ENCODE assay signal across 8 cellular contexts in genomic region chr10:121927841-121928527, GRCh38. TPM values are rescaled to one million over a fixed set of nuclear protein-coding genes. Genes with fewer than 3 reads are reported as not detected.
DNase-seq lines count a peak whose midpoint lies in the region; ATAC-seq, FAIRE-seq and TF ChIP-seq lines count a peak whose summit lies in the region.

Gene ATE1 (minus strand): TSS chr10:121928031. CDS start chr10:121927949, 82 bp downstream.

- no peaks in the 10 kb centered on the region; a peak in 1 of 5 replicates for H3K27me3 ChIP-seq in HepG2 (ENCODE audit: control insufficient read depth in 1 of 2, insufficient read depth in 2 of 2, low read length in 2 of 2)

- H3K27ac ChIP-seq in HepG2 (ENCODE audit: extremely low read length, insufficient read depth, low read length) = peak within 1 kb of the TSS; percentile 95

- ATAC-seq in GM19328 (IDR thresholded peaks at IDR 0.05; ENCODE audit: unreplicated experiment) (peak; percentile 84), HG03469 (IDR thresholded peaks at IDR 0.05; ENCODE audit: unreplicated experiment) (peak; percentile 81), HepG2 (peak; percentile 91)

- TF ChIP-seq CTCF in HepG2 (CRISPR knock-in tag; IDR thresholded peaks at IDR 0.05) = peak; percentile 51

- no peak within 1 kb of the TSS for H2AFZ ChIP-seq in HepG2 (ENCODE audit: low read length)

- CTCF ChIA-PET in HepG2 (lab: Yijun Ruan, JAX; ENCODE audit: low intra/inter-chr PET ratio, low total read pairs) = no interaction called here

- peak in 1 of 2 experiments; percentile 37; a peak in 2 of 4 replicates for TF ChIP-seq EP300 in HepG2 (IDR thresholded peaks at IDR 0.05; ENCODE audit: low read depth in 2 of 2, low read length in 2 of 2)
- TF ChIP-seq EP300 in HepG2 (CRISPR knock-in tag; IDR thresholded peaks at IDR 0.05; ENCODE audit: borderline replicate concordance) = no peak

- DNase-seq in C1 segment of cervical spinal cord (lab: John Stamatoyannopoulos, UW) (peak; percentile 9 to 91 (median 82)), NCI-H748 (lab: John Stamatoyannopoulos, UW; ENCODE audit: unreplicated experiment) (peak; percentile 92), dermis blood vessel endothelial cell (peak; percentile 94), HepG2 (ENCODE audit: low spot score) (peak; percentile 88)
- peak; percentile 79 to 83 for DNase-seq in activated CD4-positive, alpha-beta T cell treated with anti-CD3 and anti-CD28 coated beads, Interleukin-2, amount 50 U/mL, for 48 hours
- DNase-seq in stimulated activated CD4-positive, alpha-beta T cell treated with anti-CD3 and anti-CD28 coated beads, Interleukin-2, amount 100 ng/mL, for 48 hours = peak; percentile 75 to 77

- in situ Hi-C loops in HepG2 (cut with HindIII; ENCODE audit: extremely low pct_ligation_motif_present, low pct_unique_long_range_greater_than_20kb) = no loop called here

- BruUV-seq in HepG2 (replicated peaks; lab: Mats Ljungman, UMichigan) = no TSS peak

- peak within 1 kb of the TSS; percentile 91 to 98 (median 98) for H3K4me3 ChIP-seq in HepG2 (replicated peaks in 1 of 3; ENCODE audit: insufficient read depth in 1 of 3, low read depth in 2 of 3, low read length in 3 of 3)

- no peaks in the 10 kb centered on the region for H4K20me1 ChIP-seq in HepG2 (ENCODE audit: insufficient read depth, low read length)

- peak; percentile 81 to 91 for TF ChIP-seq POLR2A in HepG2 (IDR thresholded peaks at IDR 0.05; ENCODE audit: insufficient read depth in 1 of 2, low read depth in 2 of 2, low read length in 2 of 2)

- no peaks in the 10 kb centered on the region for H3K36me3 ChIP-seq in HepG2 (replicated peaks in 1 of 2; ENCODE audit: control insufficient read depth in 1 of 2, insufficient read depth in 2 of 2, low read length in 2 of 2)

- FAIRE-seq in HepG2 (lab: Jason Lieb, UNC) = no peak

- peak within 1 kb of the TSS; percentile 75 for H3K4me2 ChIP-seq in HepG2 (ENCODE audit: low read depth, low read length)

- no peaks in the 10 kb centered on the region for H3K9me3 ChIP-seq in HepG2 (ENCODE audit: low read length)

- POLR2A ChIA-PET in HepG2 (lab: Yijun Ruan, JAX) = interaction anchor here (0.6 to 2.7 kb wide), 13 partner anchors 8 to 185 kb away, joined by 3 to 21 read pairs (median 5); partner anchors contain the start of gene NSMCE4A

- peaks cover 46% of the 10 kb centered on the region for H3K79me2 ChIP-seq in HepG2 (ENCODE audit: insufficient read depth, low read length)

- intact Hi-C loops in HepG2 (cut with micrococcal nuclease; ENCODE audit: unreplicated experiment) = loop anchor here (5.0 kb wide), 2 partner anchors 124 to 184 kb away; no protein-coding TSS in a partner anchor

- WGBS in HepG2 (ENCODE audit: low lambda C conversion rate) = 0% methylated on average over 17 of the region's 87 CpGs

- H3K4me1 ChIP-seq in HepG2 (ENCODE audit: insufficient read depth, low read length) = peaks cover 53% of the 10 kb centered on the region

- peak; percentile 39; the same call in 1 of the 2 replicates for TF ChIP-seq RAD21 in HepG2 (CRISPR knock-in tag; IDR thresholded peaks at IDR 0.05)

- H3K9ac ChIP-seq in HepG2 (ENCODE audit: insufficient read depth, low read depth, low read length) = peak within 1 kb of the TSS; percentile 97

TF ChIP-seq in HepG2, 621 proteins besides CTCF, POLR2A, EP300 and RAD21 (continues in another document):
- 0 out of 2 replicates have a peak, but pooled peaks have one; percentile 15 for TF ChIP-seq KDM6A (CRISPR knock-in tag; IDR thresholded peaks at IDR 0.05; ENCODE audit: low read depth)
- peak; percentile 96 for TF ChIP-seq RBFOX2 (IDR thresholded peaks at IDR 0.05; ENCODE audit: low read depth, low read length)
- 0 out of 2 replicates have a peak, but pooled peaks have one; percentile 24 for TF ChIP-seq ZNF850 (CRISPR knock-in tag; conservative IDR thresholded peaks at IDR 0.05)
- TF ChIP-seq ZNF33B (CRISPR knock-in tag; IDR thresholded peaks at IDR 0.05) = 0 out of 2 replicates have a peak, but pooled peaks have one; percentile 38
- TF ChIP-seq RORA (CRISPR knock-in tag; IDR thresholded peaks at IDR 0.05) = no peak
- TF ChIP-seq ZFYVE20 (CRISPR knock-in tag; IDR thresholded peaks at IDR 0.05; ENCODE audit: borderline replicate concordance, low read depth) = no peak
- peak; percentile 92 for TF ChIP-seq GABPB1 (CRISPR knock-in tag; IDR thresholded peaks at IDR 0.05)
- TF ChIP-seq ZSCAN21 (CRISPR knock-in tag; IDR thresholded peaks at IDR 0.05; ENCODE audit: borderline replicate concordance) = peak; percentile 82
- peak; percentile 40; the same call in 1 of the 2 replicates for TF ChIP-seq TARDBP (CRISPR knock-in tag; IDR thresholded peaks at IDR 0.05)
- no peak for TF ChIP-seq ZBTB26 (CRISPR knock-in tag; IDR thresholded peaks at IDR 0.05; ENCODE audit: borderline replicate concordance)
- TF ChIP-seq ZNF670 (CRISPR knock-in tag; IDR thresholded peaks at IDR 0.05; ENCODE audit: borderline replicate concordance) = peak; percentile 68; the same call in 1 of the 2 replicates
- no peak for TF ChIP-seq ZNF879 (CRISPR knock-in tag; IDR thresholded peaks at IDR 0.05)
- TF ChIP-seq MED1 (CRISPR knock-in tag; IDR thresholded peaks at IDR 0.05) = peak; percentile 32
- TF ChIP-seq ZNF615 (CRISPR knock-in tag; IDR thresholded peaks at IDR 0.05; ENCODE audit: borderline replicate concordance) = 0 out of 2 replicates have a peak, but pooled peaks have one; percentile 31
- TF ChIP-seq KLF6 (CRISPR knock-in tag; IDR thresholded peaks at IDR 0.05) = peak; percentile 41; the same call in 1 of the 2 replicates
- TF ChIP-seq BCL3 (CRISPR knock-in tag; IDR thresholded peaks at IDR 0.05) = peak; percentile 74; the same call in 1 of the 2 replicates
- no peak; the same call in 1 of the 2 replicates for TF ChIP-seq ZKSCAN1 (IDR thresholded peaks at IDR 0.05; ENCODE audit: low read length)
- TF ChIP-seq POGZ (CRISPR knock-in tag; IDR thresholded peaks at IDR 0.05) = no peak
- TF ChIP-seq SOX6 (IDR thresholded peaks at IDR 0.05) = no peak
- TF ChIP-seq SOX6 (CRISPR knock-in tag; IDR thresholded peaks at IDR 0.05) = peak; percentile 8; the same call in 1 of the 2 replicates
- TF ChIP-seq ZBTB7A (CRISPR knock-in tag; IDR thresholded peaks at IDR 0.05) = 0 out of 2 replicates have a peak, but pooled peaks have one; percentile 30
- no peak for TF ChIP-seq ZNF207 (IDR thresholded peaks at IDR 0.05; ENCODE audit: borderline replicate concordance)
- TF ChIP-seq SKI (IDR thresholded peaks at IDR 0.05; ENCODE audit: partially characterized antibody) = no peak
- TF ChIP-seq IRX3 (CRISPR knock-in tag; IDR thresholded peaks at IDR 0.05; ENCODE audit: borderline replicate concordance, low read depth) = peak; percentile 71
- TF ChIP-seq CREM (IDR thresholded peaks at IDR 0.05) = no peak
- TF ChIP-seq CREM (CRISPR knock-in tag; IDR thresholded peaks at IDR 0.05) = no peak

RNA-seq across cellular contexts. Expression of gene ATE1, which starts in this region (rescaled TPM):
- 48.7 and 52.7 TPM in 2 replicates for total RNA-seq in dermis blood vessel endothelial cell
- total RNA-seq in HepG2 (2016; rRNA removed; fragmentation: Illumina TruSeq; extraction: Trizol) = 42.2 and 68.9 TPM in 2 replicates
- total RNA-seq in HepG2 (2016; cell fraction: cytosol; rRNA removed; fragmentation: Illumina TruSeq; extraction: Trizol; ENCODE audit: low read depth) = 43.5 and 45.3 TPM in 2 replicates
- 42.7 and 63.5 TPM in 2 replicates for total RNA-seq in HepG2 (2016; cell fraction: insoluble cytoplasmic fraction; rRNA removed; fragmentation: Illumina TruSeq; extraction: Trizol)
- 36.0 and 39.2 TPM in 2 replicates for total RNA-seq in HepG2 (2016; cell fraction: membrane; rRNA removed; fragmentation: Illumina TruSeq; extraction: Trizol)
- 47.7 and 50.6 TPM in 2 replicates for total RNA-seq in HepG2 (2016; cell fraction: nucleus; rRNA removed; fragmentation: Illumina TruSeq; extraction: Trizol)
- polyA plus RNA-seq in HepG2 (2011; rRNA removed) = 13.9 and 17.5 TPM in 2 replicates
- 10.9 and 15.5 TPM in 2 replicates for polyA plus RNA-seq in HepG2 (2011; cell fraction: cytosol; rRNA removed)
- polyA plus RNA-seq in HepG2 (2011; cell fraction: nucleus; rRNA removed) = 8.0 and 12.0 TPM in 2 replicates
- 18.8 and 23.6 TPM in 2 replicates for polyA plus RNA-seq in HepG2 (2012)
- 1.3 and 1.5 TPM in 2 replicates for polyA plus RNA-seq in HepG2 (2016; cell fraction: cytosol; fragmentation: Illumina TruSeq; extraction: Trizol; ENCODE audit: low read depth)
- polyA plus RNA-seq in HepG2 (2016; cell fraction: insoluble cytoplasmic fraction; fragmentation: Illumina TruSeq; extraction: Trizol; ENCODE audit: low read depth) = 40.1 and 45.1 TPM in 2 replicates
- polyA plus RNA-seq in HepG2 (2016; cell fraction: membrane; fragmentation: Illumina TruSeq; extraction: Trizol; ENCODE audit: low read depth) = 5.8 and 7.3 TPM in 2 replicates
- 24.1 and 26.2 TPM in 2 replicates for polyA plus RNA-seq in HepG2 (2016; cell fraction: nucleus; fragmentation: Illumina TruSeq; extraction: Trizol; ENCODE audit: insufficient read depth, low read depth)
- polyA minus RNA-seq in HepG2 (2011; rRNA and poly(A)+ RNA removed; ENCODE audit: low replicate concordance) = 30.6 and 37.0 TPM in 2 replicates
- polyA minus RNA-seq in HepG2 (2011; cell fraction: cytosol; rRNA and poly(A)+ RNA removed) = 46.1 and 56.6 TPM in 2 replicates
- polyA minus RNA-seq in HepG2 (2011; cell fraction: nucleus; rRNA and poly(A)+ RNA removed) = 54.5 and 71.6 TPM in 2 replicates

Comparison
In these comparisons a context has a peak if more than half of its experiments do, and no peak if none do; other contexts are left out.
1. Peak in every context shown above with its lines: DNase-seq, ATAC-seq, H3K4me3 ChIP-seq and H3K27ac ChIP-seq.